In the genomic region with DNA sequence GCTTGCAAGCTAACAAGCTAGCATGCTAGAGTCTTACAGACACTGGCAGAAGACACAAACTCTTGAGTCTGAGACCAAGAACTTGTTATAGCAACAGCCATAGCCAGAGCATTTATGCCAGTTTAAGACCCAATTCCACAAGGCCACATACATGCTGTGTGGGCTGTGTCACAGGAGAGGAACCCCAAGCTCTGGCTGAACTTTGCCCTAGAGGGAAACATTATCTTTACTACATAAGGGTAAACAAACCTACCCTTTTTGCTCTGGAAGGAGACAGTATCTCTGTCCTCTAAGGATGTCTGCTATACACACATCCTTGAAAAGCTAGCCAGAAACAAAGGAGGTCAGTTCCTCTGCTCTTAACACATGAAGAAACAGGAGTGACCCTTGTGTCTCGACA, we compare ENCODE assay signal across 15 cellular contexts.
"Had no signal": no experiment of that assay in that cellular context is flagged by ENCODE, and none has a peak within 500 bp of the region (broad histone marks: within the 10 kb centered on the region; RNA-seq: fewer than 3 reads in every experiment).

No MANE protein-coding gene starts in this region.

- H3K4me3 Mint-ChIP-seq: activated naive CD4-positive, alpha-beta T cell treated with anti-CD3 and anti-CD28 coated beads, Interleukin-2, amount 50 U/mL, for 24 hours; activated T-cell treated with anti-CD3 and anti-CD28 coated beads, Interleukin-2, amount 50 U/mL, for 24 hours; endodermal cell; memory B cell; naive B cell; stimulated activated naive B cell treated with anti-CD40 and anti-IgM and Interleukin-4, amounts not matched to agents 10 μg/mL and 1 μg/mL and 100 μg/mL, for 72 hours had no signal

- DNase-seq: activated CD4-positive, alpha-beta T cell treated with anti-CD3 and anti-CD28 coated beads, Interleukin-2, amount 50 U/mL, for 1 hour; activated effector memory CD4-positive, alpha-beta T cell treated with Interleukin-2 at 50 U/mL for 16 hours; activated T-cell treated with anti-CD3 and anti-CD28 coated beads, Interleukin-2, amount 50 U/mL, for 24 hours; body of pancreas; dermis blood vessel endothelial cell; endodermal cell; left lung; naive B cell; stimulated activated CD4-positive, alpha-beta T cell treated with anti-CD3 and anti-CD28 coated beads, Interleukin-2, amount 100 ng/mL, for 24 hours; stimulated activated naive B cell treated with anti-CD40 and anti-IgM and Interleukin-4, amounts not matched to agents 10 μg/mL and 1 μg/mL and 100 μg/mL, for 72 hours; T-helper 2 cell had no signal

- H3K36me3 ChIP-seq: left lung, right atrium auricular region, tibial nerve had no signal

- H3K4me1 Mint-ChIP-seq: activated naive CD4-positive, alpha-beta T cell treated with anti-CD3 and anti-CD28 coated beads, Interleukin-2, amount 50 U/mL, for 24 hours; memory B cell; naive B cell; stimulated activated naive B cell treated with anti-CD40 and anti-IgM and Interleukin-4, amounts not matched to agents 10 μg/mL and 1 μg/mL and 100 μg/mL, for 72 hours had no signal

- H3K27ac Mint-ChIP-seq: activated naive CD4-positive, alpha-beta T cell treated with anti-CD3 and anti-CD28 coated beads, Interleukin-2, amount 50 U/mL, for 24 hours; activated T-cell treated with anti-CD3 and anti-CD28 coated beads, Interleukin-2, amount 50 U/mL, for 24 hours; endodermal cell; memory B cell; stimulated activated naive B cell treated with anti-CD40 and anti-IgM and Interleukin-4, amounts not matched to agents 10 μg/mL and 1 μg/mL and 100 μg/mL, for 72 hours had no signal

- H3K27me3 ChIP-seq: body of pancreas, left lung, right atrium auricular region, tibial nerve had no signal

- H3K9me3 Mint-ChIP-seq: activated naive CD4-positive, alpha-beta T cell treated with anti-CD3 and anti-CD28 coated beads, Interleukin-2, amount 50 U/mL, for 24 hours; activated T-cell treated with anti-CD3 and anti-CD28 coated beads, Interleukin-2, amount 50 U/mL, for 24 hours; endodermal cell; memory B cell; naive B cell; stimulated activated naive B cell treated with anti-CD40 and anti-IgM and Interleukin-4, amounts not matched to agents 10 μg/mL and 1 μg/mL and 100 μg/mL, for 72 hours had no signal

- H3K9me3 ChIP-seq: body of pancreas, left lung, right atrium auricular region, tibial nerve had no signal

- H3K4me3 ChIP-seq: body of pancreas, left lung, right atrium auricular region, tibial nerve had no signal

- H3K27ac ChIP-seq: body of pancreas, left lung, right atrium auricular region had no signal

- H3K27me3 Mint-ChIP-seq: activated naive CD4-positive, alpha-beta T cell treated with anti-CD3 and anti-CD28 coated beads, Interleukin-2, amount 50 U/mL, for 24 hours; activated T-cell treated with anti-CD3 and anti-CD28 coated beads, Interleukin-2, amount 50 U/mL, for 24 hours had no signal

- H3K36me3 Mint-ChIP-seq: naive B cell; stimulated activated naive B cell treated with anti-CD40 and anti-IgM and Interleukin-4, amounts not matched to agents 10 μg/mL and 1 μg/mL and 100 μg/mL, for 72 hours had no signal
